14 cellular contexts compared by ENCODE assay signal in genomic region chr2:215388002-215388728, GRCh38. TPM values are rescaled to one million over a fixed set of nuclear protein-coding genes. Genes with fewer than 3 reads are reported as not detected.
DNase-seq lines count a peak whose midpoint lies in the region; TF ChIP-seq lines count a peak whose summit lies in the region.
"Had no signal": no experiment of that assay in that cellular context is flagged by ENCODE, and none has a peak within 500 bp of the region (broad histone marks: within the 10 kb centered on the region; RNA-seq: fewer than 3 reads in every experiment).

No MANE protein-coding gene starts in this region.

- H3K36me3 ChIP-seq in OCI-LY1 (ENCODE audit: insufficient read depth, low read length), result no peaks in the 10 kb centered on the region
- H3K36me3 ChIP-seq in smooth muscle cell (ENCODE audit: low read depth), result peaks cover 74% of the 10 kb centered on the region
- peaks cover 41 to 98% (median 75%) of the 10 kb centered on the region in 4 donors for H3K36me3 ChIP-seq in sigmoid colon
- peaks cover 8% of the 10 kb centered on the region for H3K36me3 ChIP-seq in H7 (replicated peaks; ENCODE audit: control insufficient read depth, insufficient read depth, low read length)
- H3K36me3 ChIP-seq in vagina, result peaks cover 0 to 44% of the 10 kb centered on the region in 2 donors

- TF ChIP-seq POLR2A in sigmoid colon (IDR thresholded peaks at IDR 0.05), result no peak
- TF ChIP-seq POLR2A in vagina (IDR thresholded peaks at IDR 0.05), result no peak

- no peak overlapping the region for H3K4me3 ChIP-seq in OCI-LY1 (ENCODE audit: low read depth, low read length, poor library complexity, severe bottlenecking)
- H3K4me3 ChIP-seq in smooth muscle cell, result no peak overlapping the region
- H3K4me3 ChIP-seq in sigmoid colon, result no peak overlapping the region
- H3K4me3 ChIP-seq in H7 (ENCODE audit: insufficient read depth, low read depth, low read length), result no peak overlapping the region
- no peak overlapping the region for H3K4me3 ChIP-seq in vagina
- H3K4me3 ChIP-seq: SK-N-MC had no signal

- H3K27me3 Mint-ChIP-seq in HFFc6 (ENCODE audit: insufficient read depth) (peaks cover 40% of the 10 kb centered on the region), endothelial cell (ENCODE audit: unreplicated experiment) (no peaks in the 10 kb centered on the region)

- H4K20me1 ChIP-seq in OCI-LY1 (ENCODE audit: insufficient read depth, low read length), result no peaks in the 10 kb centered on the region
- H4K20me1 ChIP-seq in smooth muscle cell (ENCODE audit: low read depth), result peaks cover 100% of the 10 kb centered on the region

- H3K4me1 ChIP-seq in OCI-LY1 (ENCODE audit: insufficient read depth, low read length, severe bottlenecking), result peaks cover 27% of the 10 kb centered on the region
- H3K4me1 ChIP-seq in smooth muscle cell (ENCODE audit: low read depth), result no peaks in the 10 kb centered on the region
- H3K4me1 ChIP-seq in sigmoid colon, result no peaks in the 10 kb centered on the region
- no peaks in the 10 kb centered on the region for H3K4me1 ChIP-seq in vagina

- H3K27ac ChIP-seq in OCI-LY1 (ENCODE audit: low read depth, low read length, poor library complexity, severe bottlenecking), result no peak overlapping the region
- H3K27ac ChIP-seq in smooth muscle cell (ENCODE audit: low read depth), result peak overlapping the region; percentile 82
- H3K27ac ChIP-seq in sigmoid colon, result peak overlapping the region in 2 of 4 donors; percentile 5 to 15
- no peak overlapping the region for H3K27ac ChIP-seq in vagina
- H3K27ac ChIP-seq: SK-N-MC had no signal

- H3K36me3 Mint-ChIP-seq in HFFc6 (ENCODE audit: low read depth) (peaks cover 55% of the 10 kb centered on the region), endothelial cell (ENCODE audit: low read depth, unreplicated experiment) (peaks cover 58% of the 10 kb centered on the region)

- WGBS in smooth muscle cell (ENCODE audit: low lambda C conversion rate), result 92% methylated on average over 7 of the region's 7 CpGs
- 94 to 95% methylated on average over 7 of the region's 7 CpGs for WGBS in sigmoid colon, 2 donors

- H3K9me2 ChIP-seq in OCI-LY1 (ENCODE audit: low read depth, low read length), result no peaks in the 10 kb centered on the region

- TF ChIP-seq CTCF in HFFc6 (IDR thresholded peaks at IDR 0.05) (no peak), OCI-LY1 (IDR thresholded peaks at IDR 0.05; ENCODE audit: low read length) (no peak), endothelial cell (IDR thresholded peaks at IDR 0.05; ENCODE audit: unreplicated experiment) (no peak), smooth muscle cell (IDR thresholded peaks at IDR 0.05; ENCODE audit: borderline replicate concordance, insufficient read depth, poor library complexity, severe bottlenecking) (no peak), sigmoid colon (IDR thresholded peaks at IDR 0.05) (no peak), vagina (IDR thresholded peaks at IDR 0.05) (no peak)

- H3K9ac ChIP-seq in OCI-LY1 (ENCODE audit: low read length), result no peak overlapping the region
- no peak overlapping the region for H3K9ac ChIP-seq in smooth muscle cell (ENCODE audit: low read depth)

- H3F3A ChIP-seq in OCI-LY1 (ENCODE audit: insufficient read depth, low read length), result peaks cover 5% of the 10 kb centered on the region; the same call in 1 of the 2 replicates
- peaks cover 83% of the 10 kb centered on the region for H3F3A ChIP-seq in smooth muscle cell (ENCODE audit: low read depth)

- H3K4me2 ChIP-seq in OCI-LY1 (ENCODE audit: low read length) (no peak overlapping the region), smooth muscle cell (no peak overlapping the region)

- H3K27me3 ChIP-seq in OCI-LY1 (ENCODE audit: insufficient read depth, low read length), result no peaks in the 10 kb centered on the region
- H3K27me3 ChIP-seq in smooth muscle cell (ENCODE audit: low read depth), result no peaks in the 10 kb centered on the region
- no peaks in the 10 kb centered on the region for H3K27me3 ChIP-seq in sigmoid colon
- H3K27me3 ChIP-seq in H7 (ENCODE audit: control insufficient read depth, insufficient read depth, low read length), result no peaks in the 10 kb centered on the region
- no peaks in the 10 kb centered on the region for H3K27me3 ChIP-seq in vagina

- DNase-seq in HFFc6 (no peak), endothelial cell (ENCODE audit: low spot score) (no peak), smooth muscle cell (lab: John Stamatoyannopoulos, UW; ENCODE audit: unreplicated experiment) (no peak), sigmoid colon (no peak), H7 (no peak), vagina (ENCODE audit: extremely low spot score in 2 of 2) (no peak)
- DNase-seq: NCI-H1105 treated with DMSO at 0.1 percent for 48 hours, NCI-H1694 treated with DMSO at 0.1 percent for 48 hours, NCI-H510A, NCI-H774, OCI-M1, SHP77 had no signal

- H3K4me3 Mint-ChIP-seq in HFFc6, result no peak overlapping the region
- H3K4me3 Mint-ChIP-seq in endothelial cell (ENCODE audit: unreplicated experiment), result peak overlapping the region; percentile 3

- peaks cover 6% of the 10 kb centered on the region for H3K9me3 Mint-ChIP-seq in HFFc6
- no peaks in the 10 kb centered on the region for H3K9me3 Mint-ChIP-seq in endothelial cell (ENCODE audit: unreplicated experiment)

- TF ChIP-seq EP300 in sigmoid colon (IDR thresholded peaks at IDR 0.05), result no peak

- peaks cover 18% of the 10 kb centered on the region for H3K4me1 Mint-ChIP-seq in HFFc6 (ENCODE audit: low read depth)
- H3K4me1 Mint-ChIP-seq in endothelial cell (ENCODE audit: unreplicated experiment), result no peaks in the 10 kb centered on the region

- H3K79me2 ChIP-seq in OCI-LY1 (ENCODE audit: insufficient read depth, low read length), result no peaks in the 10 kb centered on the region
- no peaks in the 10 kb centered on the region for H3K79me2 ChIP-seq in smooth muscle cell (ENCODE audit: low read depth)

- H3K27ac Mint-ChIP-seq in HFFc6, result peak overlapping the region; percentile 53
- H3K27ac Mint-ChIP-seq in endothelial cell (ENCODE audit: unreplicated experiment), result no peak overlapping the region

- intact Hi-C loops in sigmoid colon (cut with DNase I) (no loop called here), vagina (cut with DNase I) (no loop called here)

- H3K9me3 ChIP-seq in OCI-LY1 (ENCODE audit: low read length), result no peaks in the 10 kb centered on the region
- H3K9me3 ChIP-seq in smooth muscle cell (replicated peaks; ENCODE audit: low read depth), result no peaks in the 10 kb centered on the region
- H3K9me3 ChIP-seq in sigmoid colon, result no peaks in the 10 kb centered on the region
- H3K9me3 ChIP-seq in vagina, result no peaks in the 10 kb centered on the region

- H2AFZ ChIP-seq in OCI-LY1 (ENCODE audit: low read length) (peak overlapping the region; percentile 71; the same call in 1 of the 2 replicates), smooth muscle cell (ENCODE audit: low read depth) (no peak overlapping the region)

RNA-seq across cellular contexts. Expression of gene FN1, which starts 47.7 kb away (rescaled TPM):
- 1,000 to 10,000 TPM; 2,848 to 5,249 (median 2,869) TPM for total RNA-seq in HFFc6 (2021; fragmentation: NEBNext Ultra II Directional; extraction: Animal tissue kit (Norgen Biotek cat#: 25700))
- total RNA-seq in endothelial cell (ENCODE audit: unreplicated experiment) (1,159 TPM), smooth muscle cell (21,173 and 21,295 TPM in 2 replicates), sigmoid colon (1,000 to 10,000 TPM in 2 of 4 donors, 100 to 1,000 TPM in 2; 671 to 3,059 (median 1,333) TPM), vagina (292 TPM)
- polyA plus RNA-seq in smooth muscle cell (8,934 and 10,917 TPM in 2 replicates), sigmoid colon (100 to 1,000 TPM in 1 of 3 donors, 10 to 100 TPM in 2; 13.6 to 140 (median 28.2) TPM)
- 42.8 and 50.4 TPM in 2 replicates for total RNA-seq in H7 (2014; rRNA removed; shearing (Covaris generic))
